In genomic region chr12:73210574-73211204, GRCh38 we compare ENCODE assay signal across 17 cellular contexts.
DNase-seq lines count a peak whose midpoint lies in the region; ATAC-seq and TF ChIP-seq lines count a peak whose summit lies in the region.
"Had no signal": no experiment of that assay in that cellular context is flagged by ENCODE, and none has a peak within 500 bp of the region (broad histone marks: within the 10 kb centered on the region; RNA-seq: fewer than 3 reads in every experiment).

No MANE protein-coding gene starts in this region.

- TF ChIP-seq POLR2A in breast epithelium (IDR thresholded peaks at IDR 0.05) = no peak

- H3K27me3 Mint-ChIP-seq in MCF 10A (ENCODE audit: insufficient read depth, unreplicated experiment) = no peaks in the 10 kb centered on the region
- H3K27me3 Mint-ChIP-seq: B cell, IgD-negative memory B cell had no signal

- no peak overlapping the region for H3K27ac ChIP-seq in breast epithelium
- H3K27ac ChIP-seq: BLaER1 treated with 17β-estradiol and CSF1 and Interleukin-3, amounts not matched to agents 10 nM and 100 nM; GM23248; HL-60 had no signal

- BruUV-seq in MCF 10A (replicated peaks; lab: Mats Ljungman, UMichigan) = no TSS peak

- CTCF ChIA-PET in MCF 10A (lab: Yijun Ruan, JAX) = no interaction called here

- peaks cover 12% of the 10 kb centered on the region for H3K9me3 Mint-ChIP-seq in MCF 10A (ENCODE audit: unreplicated experiment)

- peaks cover 5% of the 10 kb centered on the region for H3K4me1 Mint-ChIP-seq in MCF 10A (ENCODE audit: insufficient read depth, unreplicated experiment)
- H3K4me1 Mint-ChIP-seq: B cell, IgD-negative memory B cell had no signal

- intact Hi-C loops in MCF 10A (cut with micrococcal nuclease) (no loop called here), breast epithelium (cut with DNase I; ENCODE audit: low total_unique reads) (no loop called here)

- DNase-seq in MCF 10A (ENCODE audit: unreplicated experiment) (peak; percentile 16), breast epithelium (ENCODE audit: low spot score in 2 of 2) (no peak), RPMI8226 (peak; percentile 61), left lobe of liver (ENCODE audit: low spot score) (no peak)
- DNase-seq: Calu3; CD8-positive, alpha-beta T cell; DMS79 treated with DMSO at 0.1 percent for 48 hours; GF-D8; GM23248; HCEC 1CT had no signal

- H3K27ac Mint-ChIP-seq in MCF 10A (ENCODE audit: low read depth, unreplicated experiment) = no peak overlapping the region
- H3K27ac Mint-ChIP-seq: B cell; CD8-positive, alpha-beta T cell; IgD-negative memory B cell had no signal

- no peak overlapping the region for H3K4me3 Mint-ChIP-seq in MCF 10A (ENCODE audit: unreplicated experiment)
- H3K4me3 Mint-ChIP-seq: B cell; CD8-positive, alpha-beta T cell; IgD-negative memory B cell had no signal

- no peaks in the 10 kb centered on the region for H3K4me1 ChIP-seq in breast epithelium
- H3K4me1 ChIP-seq: BLaER1 treated with 17β-estradiol and CSF1 and Interleukin-3, amounts not matched to agents 10 nM and 100 nM had no signal

- no peaks in the 10 kb centered on the region for H3K27me3 ChIP-seq in breast epithelium
- H3K27me3 ChIP-seq: BLaER1 treated with 17β-estradiol and CSF1 and Interleukin-3, amounts not matched to agents 10 nM and 100 nM had no signal

- no peak overlapping the region for H3K4me3 ChIP-seq in breast epithelium
- H3K4me3 ChIP-seq: BLaER1 treated with 17β-estradiol and CSF1 and Interleukin-3, amounts not matched to agents 10 nM and 100 nM; GM12878; GM23248 had no signal

- ATAC-seq in left lobe of liver (peak; percentile 64), GM18873 (IDR thresholded peaks at IDR 0.05; ENCODE audit: low FRiP score, unreplicated experiment) (no peak), GM18520 (IDR thresholded peaks at IDR 0.05; ENCODE audit: unreplicated experiment) (no peak)
- ATAC-seq: CD8-positive, alpha-beta T cell; GM12878 had no signal

- no peaks in the 10 kb centered on the region for H3K36me3 ChIP-seq in breast epithelium
- H3K36me3 ChIP-seq: BLaER1 treated with 17β-estradiol and CSF1 and Interleukin-3, amounts not matched to agents 10 nM and 100 nM had no signal

- H3K36me3 Mint-ChIP-seq in MCF 10A (ENCODE audit: insufficient read depth, unreplicated experiment) = no peaks in the 10 kb centered on the region
- H3K36me3 Mint-ChIP-seq: CD8-positive, alpha-beta T cell had no signal

- no peak for TF ChIP-seq CTCF in MCF 10A (IDR thresholded peaks at IDR 0.05; ENCODE audit: unreplicated experiment)
- TF ChIP-seq CTCF in breast epithelium (IDR thresholded peaks at IDR 0.05) = no peak

- no peaks in the 10 kb centered on the region for H3K9me3 ChIP-seq in breast epithelium
- H3K9me3 ChIP-seq: BLaER1 treated with 17β-estradiol and CSF1 and Interleukin-3, amounts not matched to agents 10 nM and 100 nM had no signal

- POLR2A ChIA-PET in MCF 10A (lab: Yijun Ruan, JAX) = no interaction called here

Comparison
In these comparisons a context has a peak if more than half of its experiments do, and no peak if none do; other contexts are left out.
1. DNase-seq: peak in MCF 10A (single experiment) and RPMI8226 (single experiment); none in breast epithelium (0 of 2) and left lobe of liver (single experiment).